Comparison of ENCODE assay signal across 11 cellular contexts in genomic region chr14:97180304-97181200, GRCh38.
A peak's percentile ranks its signal among the peaks of the same experiment; 100 is the strongest.
DNase-seq lines count a peak whose midpoint lies in the region; ATAC-seq, FAIRE-seq and TF ChIP-seq lines count a peak whose summit lies in the region.
"Had no signal": no experiment of that assay in that cellular context is flagged by ENCODE, and none has a peak within 500 bp of the region (broad histone marks: within the 10 kb centered on the region; RNA-seq: fewer than 3 reads in every experiment).

No MANE protein-coding gene starts in this region.

- H3K9me3 ChIP-seq in K562 (replicated peaks; ENCODE audit: control insufficient read depth, insufficient read depth, low read depth, low read length), result peaks cover 7% of the 10 kb centered on the region
- H3K9me3 ChIP-seq in osteoblast (ENCODE audit: low read depth, low read length), result no peaks in the 10 kb centered on the region
- peaks cover 4% of the 10 kb centered on the region for H3K9me3 ChIP-seq in WERI-Rb-1 (ENCODE audit: severe bottlenecking)

- no peaks in the 10 kb centered on the region for H3K9me1 ChIP-seq in K562 (ENCODE audit: control insufficient read depth, insufficient read depth, low read length)

- intact Hi-C loops in K562 (cut with micrococcal nuclease), result no loop called here

- 19% methylated on average over 12 of the region's 32 CpGs for WGBS in K562 (ENCODE audit: insufficient coverage, low coverage, missing lambda C conversion rate)

- TF ChIP-seq CTCF in NB4 (IDR thresholded peaks at IDR 0.05; ENCODE audit: low read depth, low read length) (peak; percentile 28), K562 (IDR thresholded peaks at IDR 0.05 in 2 of 3, conservative IDR thresholded peaks at IDR 0.05 in 1 of 3; ENCODE audit: insufficient read depth in 2 of 3, low read depth in 1 of 3, low read length in 3 of 3) (peak in 2 of 3 experiments; percentile 16 to 41; a peak in 2 of 6 replicates), osteoblast (IDR thresholded peaks at IDR 0.05; ENCODE audit: extremely low read depth, low read depth, low read length) (peak; percentile 28), WERI-Rb-1 (IDR thresholded peaks at IDR 0.05; ENCODE audit: low read depth, low read length) (no peak)

- H3K27ac ChIP-seq in K562 (ENCODE audit: extremely low read depth, low read depth, low read length) (no peak overlapping the region; the same call in 2 of the 3 replicates), osteoblast (ENCODE audit: low read depth, low read length) (no peak overlapping the region), WERI-Rb-1 (no peak overlapping the region)

- H3K4me1 ChIP-seq in K562 (replicated peaks in 1 of 2; ENCODE audit: control insufficient read depth in 2 of 2, insufficient read depth in 2 of 2, low read length in 2 of 2) (peaks cover 2 to 4% of the 10 kb centered on the region in 2 experiments; a peak in 2 of 5 replicates), osteoblast (ENCODE audit: insufficient read depth, low read length) (peaks cover 5% of the 10 kb centered on the region)

- peak; percentile 34 for DNase-seq in activated CD4-positive, alpha-beta T cell treated with anti-CD3 and anti-CD28 coated beads for 48 hours
- no peak for DNase-seq in activated CD4-positive, alpha-beta T cell treated with anti-CD3 and anti-CD28 coated beads, Interleukin-2, amount 50 U/mL, for 48 hours
- DNase-seq in NB4 (ENCODE audit: low read depth), result peak; percentile 75
- DNase-seq in K562 (ENCODE audit: extremely low read depth in 1 of 4, low spot score in 3 of 4), result peak in 1 of 4 experiments; percentile 38
- DNase-seq in osteoblast (ENCODE audit: insufficient read length, low spot score, missing footprints), result no peak
- no peak for DNase-seq in iPS-NIHi11 (ENCODE audit: low spot score)
- no peak for DNase-seq in WERI-Rb-1
- DNase-seq: activated B cell treated with CpG ODN at 0.5 μM for 24 hours, H7, NCI-H524 had no signal

- no peak for FAIRE-seq in K562 (lab: Jason Lieb, UNC)

- BruUV-seq in K562 (replicated peaks; lab: Mats Ljungman, UMichigan), result no TSS peak

- H3K36me3 ChIP-seq in K562 (ENCODE audit: control insufficient read depth, insufficient read depth, low read length) (no peaks in the 10 kb centered on the region), osteoblast (ENCODE audit: insufficient read depth, low read length) (no peaks in the 10 kb centered on the region), WERI-Rb-1 (no peaks in the 10 kb centered on the region)

- CTCF ChIA-PET in K562 (lab: Yijun Ruan, JAX; ENCODE audit: low intra/inter-chr PET ratio), result no interaction called here

- H2AFZ ChIP-seq in K562 (ENCODE audit: low read depth, low read length) (peak overlapping the region; percentile 55; the same call in 1 of the 2 replicates), osteoblast (ENCODE audit: low read length) (no peak overlapping the region)

- no peak overlapping the region for H3K9ac ChIP-seq in K562 (ENCODE audit: insufficient read depth in 1 of 2, low read depth in 2 of 2, low read length in 2 of 2)

- TF ChIP-seq POLR2A in NB4 (IDR thresholded peaks at IDR 0.05; ENCODE audit: extremely low read depth, insufficient read length) (no peak), K562 (conservative IDR thresholded peaks at IDR 0.05) (no peak)

- TF ChIP-seq RAD21 in K562 (CRISPR knock-in tag; conservative IDR thresholded peaks at IDR 0.05 in 1 of 2, IDR thresholded peaks at IDR 0.05 in 1 of 2), result no peak

- in situ Hi-C loops in K562 (cut with MboI), result no loop called here

- H3K27me3 ChIP-seq in K562 (ENCODE audit: control insufficient read depth in 2 of 2, insufficient read depth in 2 of 2, low read length in 2 of 2) (no peaks in the 10 kb centered on the region; a peak in 1 of 5 replicates), osteoblast (ENCODE audit: insufficient read depth, low read length) (no peaks in the 10 kb centered on the region), WERI-Rb-1 (ENCODE audit: insufficient read depth, low read depth, severe bottlenecking) (peaks cover 14% of the 10 kb centered on the region)

- peak overlapping the region; percentile 25; the same call in 1 of the 2 replicates for H3K4me2 ChIP-seq in K562 (ENCODE audit: insufficient read depth, low read length)
- H3K4me2 ChIP-seq in osteoblast (ENCODE audit: insufficient read depth, low read length), result no peak overlapping the region

- ATAC-seq in K562 (0 out of 3 replicates have a peak, but pooled peaks have one; percentile 40), HG02885 (IDR thresholded peaks at IDR 0.05; ENCODE audit: poor library complexity, unreplicated experiment) (no peak)

- H3K4me3 ChIP-seq in NB4 (ENCODE audit: low read depth, low read length), result no peak overlapping the region
- H3K4me3 ChIP-seq in K562, result no peak overlapping the region
- no peak overlapping the region for H3K4me3 ChIP-seq in osteoblast (ENCODE audit: insufficient read depth, low read length)
- no peak overlapping the region for H3K4me3 ChIP-seq in WERI-Rb-1 (ENCODE audit: low read depth, low read length)

- no peak for TF ChIP-seq EP300 in K562 (IDR thresholded peaks at IDR 0.05; ENCODE audit: low read length)

- no peaks in the 10 kb centered on the region for H3K79me2 ChIP-seq in K562 (ENCODE audit: control insufficient read depth, insufficient read depth, low read length)
- no peaks in the 10 kb centered on the region for H3K79me2 ChIP-seq in osteoblast (ENCODE audit: insufficient read depth, low read length)

- POLR2A ChIA-PET in K562 (lab: Yijun Ruan, JAX), result no interaction called here

- H4K20me1 ChIP-seq in K562 (replicated peaks; ENCODE audit: control insufficient read depth, insufficient read depth, low read length) (no peaks in the 10 kb centered on the region), osteoblast (ENCODE audit: insufficient read depth, low read length) (no peaks in the 10 kb centered on the region)

TF ChIP-seq in K562, 482 proteins besides CTCF, POLR2A, EP300 and RAD21 (continues in another document):
- TF ChIP-seq HNRNPL (IDR thresholded peaks at IDR 0.05; ENCODE audit: low read depth, low read length) (no peak), JUNB (CRISPR knock-in tag; conservative IDR thresholded peaks at IDR 0.05) (peak; percentile 88), FOXA3 (CRISPR knock-in tag; conservative IDR thresholded peaks at IDR 0.05 in 1 of 2, IDR thresholded peaks at IDR 0.05 in 1 of 2) (no peak), FOSL1 (tag; conservative IDR thresholded peaks at IDR 0.05) (peak; percentile 97), JUND (IDR thresholded peaks at IDR 0.05; ENCODE audit: borderline replicate concordance, low read depth, low read length) (peak; percentile 89), JUND (tag; IDR thresholded peaks at IDR 0.05; ENCODE audit: borderline replicate concordance, low read depth, low read length) (peak; percentile 93), CBX5 (IDR thresholded peaks at IDR 0.05; ENCODE audit: borderline replicate concordance, low read depth) (no peak), ZNF77 (CRISPR knock-in tag; IDR thresholded peaks at IDR 0.05) (no peak), BHLHE40 (IDR thresholded peaks at IDR 0.05; ENCODE audit: low read length) (peak; percentile 12; the same call in 1 of the 2 replicates), ATF3 (IDR thresholded peaks at IDR 0.05) (peak; percentile 86), ATF3 (CRISPR knock-in tag; conservative IDR thresholded peaks at IDR 0.05) (0 out of 2 replicates have a peak, but pooled peaks have one; percentile 64), ARID1B (IDR thresholded peaks at IDR 0.05) (peak; percentile 28; the same call in 1 of the 2 replicates)
- TF ChIP-seq, protein P1, sequence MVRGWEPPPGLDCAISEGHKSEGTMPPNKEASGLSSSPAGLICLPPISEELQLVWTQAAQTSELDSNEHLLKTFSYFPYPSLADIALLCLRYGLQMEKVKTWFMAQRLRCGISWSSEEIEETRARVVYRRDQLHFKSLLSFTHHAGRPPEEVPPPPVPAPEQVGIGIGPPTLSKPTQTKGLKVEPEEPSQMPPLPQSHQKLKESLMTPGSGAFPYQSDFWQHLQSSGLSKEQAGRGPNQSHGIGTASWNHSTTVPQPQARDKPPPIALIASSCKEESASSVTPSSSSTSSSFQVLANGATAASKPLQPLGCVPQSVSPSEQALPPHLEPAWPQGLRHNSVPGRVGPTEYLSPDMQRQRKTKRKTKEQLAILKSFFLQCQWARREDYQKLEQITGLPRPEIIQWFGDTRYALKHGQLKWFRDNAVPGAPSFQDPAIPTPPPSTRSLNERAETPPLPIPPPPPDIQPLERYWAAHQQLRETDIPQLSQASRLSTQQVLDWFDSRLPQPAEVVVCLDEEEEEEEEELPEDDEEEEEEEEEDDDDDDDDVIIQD (CRISPR knock-in tag; IDR thresholded peaks at IDR 0.05), result no peak
- TF ChIP-seq, protein P2, sequence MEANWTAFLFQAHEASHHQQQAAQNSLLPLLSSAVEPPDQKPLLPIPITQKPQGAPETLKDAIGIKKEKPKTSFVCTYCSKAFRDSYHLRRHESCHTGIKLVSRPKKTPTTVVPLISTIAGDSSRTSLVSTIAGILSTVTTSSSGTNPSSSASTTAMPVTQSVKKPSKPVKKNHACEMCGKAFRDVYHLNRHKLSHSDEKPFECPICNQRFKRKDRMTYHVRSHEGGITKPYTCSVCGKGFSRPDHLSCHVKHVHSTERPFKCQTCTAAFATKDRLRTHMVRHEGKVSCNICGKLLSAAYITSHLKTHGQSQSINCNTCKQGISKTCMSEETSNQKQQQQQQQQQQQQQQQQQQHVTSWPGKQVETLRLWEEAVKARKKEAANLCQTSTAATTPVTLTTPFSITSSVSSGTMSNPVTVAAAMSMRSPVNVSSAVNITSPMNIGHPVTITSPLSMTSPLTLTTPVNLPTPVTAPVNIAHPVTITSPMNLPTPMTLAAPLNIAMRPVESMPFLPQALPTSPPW (CRISPR knock-in tag; IDR thresholded peaks at IDR 0.05), result 0 out of 2 replicates have a peak, but pooled peaks have one; percentile 20

Comparison
In these comparisons a context has a peak if more than half of its experiments do, and no peak if none do; other contexts are left out.
1. DNase-seq: peak in activated CD4-positive, alpha-beta T cell treated with anti-CD3 and anti-CD28 coated beads for 48 hours (single experiment) and NB4 (single experiment); none in activated CD4-positive, alpha-beta T cell treated with anti-CD3 and anti-CD28 coated beads, Interleukin-2, amount 50 U/mL, for 48 hours (0 of 2), osteoblast (single experiment), iPS-NIHi11 (single experiment) and WERI-Rb-1 (single experiment).